ENCODE assay signal across 11 cellular contexts in the genomic region with DNA sequence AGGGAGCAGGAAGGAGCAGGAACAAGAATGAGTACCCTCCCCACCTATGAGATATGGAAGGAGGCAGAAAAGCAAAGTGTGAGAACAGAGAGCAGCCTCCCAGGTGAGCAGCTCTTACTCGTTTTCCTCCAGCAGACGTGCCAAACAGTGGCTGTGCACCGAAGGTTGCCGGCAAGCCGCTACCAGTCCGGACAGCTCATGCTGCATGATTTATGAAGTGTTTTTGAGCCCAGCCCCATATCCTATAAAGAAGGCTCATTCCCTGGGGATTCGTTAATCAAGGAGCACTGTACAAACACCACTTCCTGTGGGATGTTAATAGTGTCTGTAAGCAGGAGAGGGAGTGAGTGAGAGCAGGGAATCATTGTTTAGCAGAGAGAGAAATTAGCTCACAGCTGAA.
DNase-seq lines count a peak whose midpoint lies in the region; ATAC-seq, FAIRE-seq and TF ChIP-seq lines count a peak whose summit lies in the region.
"Had no signal": no experiment of that assay in that cellular context is flagged by ENCODE, and none has a peak within 500 bp of the region (broad histone marks: within the 10 kb centered on the region; RNA-seq: fewer than 3 reads in every experiment).

No MANE protein-coding gene starts in this region.

- no peak for FAIRE-seq in RCC 7860 (lab: Jason Lieb, UNC)

- no peak overlapping the region for H3K27ac Mint-ChIP-seq in neural crest cell (ENCODE audit: unreplicated experiment)
- H3K27ac Mint-ChIP-seq: effector memory CD8-positive, alpha-beta T cell had no signal

- DNase-seq in GM03348 (ENCODE audit: low spot score), result peak; percentile 20
- peak; percentile 82 for DNase-seq in NCI-H2081 treated with DMSO at 0.1 percent for 48 hours (lab: John Stamatoyannopoulos, UW)
- peak; percentile 41 for DNase-seq in SW480 (ENCODE audit: low spot score)
- DNase-seq in neural crest cell (ENCODE audit: low read depth, low spot score), result peak; percentile 2
- DNase-seq in GM10266 (ENCODE audit: extremely low spot score), result no peak
- no peak for DNase-seq in RCC 7860 (ENCODE audit: low spot score)
- DNase-seq: effector memory CD8-positive, alpha-beta T cell; MM.1S; ovary had no signal

- no peaks in the 10 kb centered on the region for H3K36me3 Mint-ChIP-seq in neural crest cell (ENCODE audit: low read depth)

- peaks cover 24% of the 10 kb centered on the region for H3K4me1 Mint-ChIP-seq in neural crest cell

- H3K4me3 Mint-ChIP-seq in neural crest cell, result peak overlapping the region; percentile 5
- H3K4me3 Mint-ChIP-seq: effector memory CD8-positive, alpha-beta T cell had no signal

- H3K9me3 Mint-ChIP-seq in neural crest cell, result no peaks in the 10 kb centered on the region
- H3K9me3 Mint-ChIP-seq: effector memory CD8-positive, alpha-beta T cell had no signal

- TF ChIP-seq CTCF in neural crest cell (conservative IDR thresholded peaks at IDR 0.05) (no peak), GM10266 (IDR thresholded peaks at IDR 0.05; ENCODE audit: control insufficient read depth, insufficient read depth, low read depth, missing control alignments) (no peak)

- peaks cover 4% of the 10 kb centered on the region for H3K27me3 Mint-ChIP-seq in neural crest cell (ENCODE audit: low read depth)

- ATAC-seq in HG03469 (IDR thresholded peaks at IDR 0.05; ENCODE audit: unreplicated experiment) (no peak), HG02885 (IDR thresholded peaks at IDR 0.05; ENCODE audit: poor library complexity, unreplicated experiment) (no peak)
- ATAC-seq: effector memory CD8-positive, alpha-beta T cell had no signal

Comparison
In these comparisons a context has a peak if more than half of its experiments do, and no peak if none do; other contexts are left out.
1. DNase-seq: peak in GM03348 (single experiment), NCI-H2081 treated with DMSO at 0.1 percent for 48 hours (single experiment), SW480 (single experiment) and neural crest cell (single experiment); none in GM10266 (single experiment) and RCC 7860 (single experiment).